In genomic region chr3:2158828-2159227, GRCh38 we compare ENCODE assay signal across 21 cellular contexts.
DNase-seq lines count a peak whose midpoint lies in the region; ATAC-seq and TF ChIP-seq lines count a peak whose summit lies in the region.
"Had no signal": no experiment of that assay in that cellular context is flagged by ENCODE, and none has a peak within 500 bp of the region (broad histone marks: within the 10 kb centered on the region; RNA-seq: fewer than 3 reads in every experiment).

No MANE protein-coding gene starts in this region.

- H3K27me3 Mint-ChIP-seq in activated T-cell treated with anti-CD3 and anti-CD28 coated beads, Interleukin-2, amount 50 U/mL, for 24 hours, result peaks cover 3% of the 10 kb centered on the region
- H3K27me3 Mint-ChIP-seq: B cell, IgD-negative memory B cell had no signal

- H3K4me3 Mint-ChIP-seq in activated T-cell treated with anti-CD3 and anti-CD28 coated beads, Interleukin-2, amount 50 U/mL, for 24 hours, result no peak overlapping the region
- H3K4me3 Mint-ChIP-seq: B cell; CD8-positive, alpha-beta T cell; IgD-negative memory B cell had no signal

- H3K9me3 ChIP-seq in OCI-LY3 (ENCODE audit: insufficient read depth, low read length) (no peaks in the 10 kb centered on the region), ascending aorta (no peaks in the 10 kb centered on the region)
- H3K9me3 ChIP-seq: BLaER1 treated with 17β-estradiol and CSF1 and Interleukin-3, amounts not matched to agents 10 nM and 100 nM had no signal

- no peaks in the 10 kb centered on the region for H3K36me3 Mint-ChIP-seq in activated T-cell treated with anti-CD3 and anti-CD28 coated beads, Interleukin-2, amount 50 U/mL, for 24 hours (ENCODE audit: low read depth)
- H3K36me3 Mint-ChIP-seq: CD8-positive, alpha-beta T cell; IgD-negative memory B cell had no signal

- no peak overlapping the region for H3K9ac ChIP-seq in OCI-LY3 (ENCODE audit: low read length)
- H3K9ac ChIP-seq: BLaER1 treated with 17β-estradiol and CSF1 and Interleukin-3, amounts not matched to agents 10 nM and 100 nM; GM23248 had no signal

- no peaks in the 10 kb centered on the region for H3K79me2 ChIP-seq in OCI-LY3 (ENCODE audit: low read length)

- H3K4me3 ChIP-seq in OCI-LY3 (ENCODE audit: low read length), result no peak overlapping the region
- H3K4me3 ChIP-seq in ascending aorta, result no peak overlapping the region
- H3K4me3 ChIP-seq: BLaER1 treated with 17β-estradiol and CSF1 and Interleukin-3, amounts not matched to agents 10 nM and 100 nM; GM23248 had no signal

- no peak for TF ChIP-seq CTCF in OCI-LY3 (IDR thresholded peaks at IDR 0.05; ENCODE audit: low read depth, low read length)
- no peak for TF ChIP-seq CTCF in foreskin keratinocyte (conservative IDR thresholded peaks at IDR 0.05)
- TF ChIP-seq CTCF in ascending aorta (IDR thresholded peaks at IDR 0.05), result no peak

- H3K27me3 ChIP-seq in OCI-LY3 (ENCODE audit: low read depth, low read length) (no peaks in the 10 kb centered on the region), foreskin keratinocyte (no peaks in the 10 kb centered on the region), ascending aorta (no peaks in the 10 kb centered on the region)
- H3K27me3 ChIP-seq: BLaER1 treated with 17β-estradiol and CSF1 and Interleukin-3, amounts not matched to agents 10 nM and 100 nM had no signal

- H3K9me3 Mint-ChIP-seq in activated T-cell treated with anti-CD3 and anti-CD28 coated beads, Interleukin-2, amount 50 U/mL, for 24 hours, result no peaks in the 10 kb centered on the region
- H3K9me3 Mint-ChIP-seq: CD8-positive, alpha-beta T cell had no signal

- H3K27ac Mint-ChIP-seq in activated T-cell treated with anti-CD3 and anti-CD28 coated beads, Interleukin-2, amount 50 U/mL, for 24 hours, result no peak overlapping the region
- H3K27ac Mint-ChIP-seq: B cell; CD8-positive, alpha-beta T cell; IgD-negative memory B cell had no signal

- peak overlapping the region; percentile 55 for H2AFZ ChIP-seq in OCI-LY3 (ENCODE audit: low read depth, low read length)
- H2AFZ ChIP-seq: GM23248 had no signal

- H3K27ac ChIP-seq in OCI-LY3 (ENCODE audit: low read length), result no peak overlapping the region
- no peak overlapping the region for H3K27ac ChIP-seq in foreskin keratinocyte
- H3K27ac ChIP-seq in ascending aorta, result no peak overlapping the region
- H3K27ac ChIP-seq: BLaER1 treated with 17β-estradiol and CSF1 and Interleukin-3, amounts not matched to agents 10 nM and 100 nM; GM23248 had no signal

- ATAC-seq in GM18870 (IDR thresholded peaks at IDR 0.05; ENCODE audit: unreplicated experiment) (peak; percentile 46), HG03025 (IDR thresholded peaks at IDR 0.05; ENCODE audit: low FRiP score, unreplicated experiment) (peak; percentile 71), foreskin keratinocyte (peak; percentile 48)
- ATAC-seq: CD8-positive, alpha-beta T cell; HepG2 had no signal

- no peaks in the 10 kb centered on the region for H4K20me1 ChIP-seq in OCI-LY3 (ENCODE audit: insufficient read depth, low read length)
- H4K20me1 ChIP-seq: BLaER1 treated with 17β-estradiol and CSF1 and Interleukin-3, amounts not matched to agents 10 nM and 100 nM had no signal

- peak overlapping the region; percentile 32 for H3K4me2 ChIP-seq in OCI-LY3 (ENCODE audit: low read length)
- H3K4me2 ChIP-seq: BLaER1 treated with 17β-estradiol and CSF1 and Interleukin-3, amounts not matched to agents 10 nM and 100 nM had no signal

- no peaks in the 10 kb centered on the region for H3K36me3 ChIP-seq in OCI-LY3 (replicated peaks; ENCODE audit: low read depth, low read length)
- no peaks in the 10 kb centered on the region for H3K36me3 ChIP-seq in ascending aorta
- H3K36me3 ChIP-seq: BLaER1 treated with 17β-estradiol and CSF1 and Interleukin-3, amounts not matched to agents 10 nM and 100 nM had no signal

- DNase-seq in foreskin keratinocyte (peak in 1 of 2 donors; percentile 26), ascending aorta (ENCODE audit: low spot score in 2 of 2) (no peak), NCI-H1105 (lab: John Stamatoyannopoulos, UW) (no peak), RKO (ENCODE audit: low spot score) (no peak)
- no peak for DNase-seq in activated T-cell treated with anti-CD3 and anti-CD28 coated beads, Interleukin-2, amount 50 U/mL, for 24 hours
- DNase-seq: CD8-positive, alpha-beta T cell; DMS 273 treated with DMSO at 0.1 percent for 48 hours; DMS53; DND-41; EL; GM23248; HCEC 1CT; Karpas-422; KBM-7 had no signal

- no peaks in the 10 kb centered on the region for H3K4me1 Mint-ChIP-seq in activated T-cell treated with anti-CD3 and anti-CD28 coated beads, Interleukin-2, amount 50 U/mL, for 24 hours (ENCODE audit: low read depth)
- H3K4me1 Mint-ChIP-seq: B cell, IgD-negative memory B cell had no signal

- H3K4me1 ChIP-seq in OCI-LY3 (ENCODE audit: low read length), result peaks cover 41% of the 10 kb centered on the region
- H3K4me1 ChIP-seq in foreskin keratinocyte, result peaks cover 4% of the 10 kb centered on the region
- no peaks in the 10 kb centered on the region for H3K4me1 ChIP-seq in ascending aorta
- H3K4me1 ChIP-seq: BLaER1 treated with 17β-estradiol and CSF1 and Interleukin-3, amounts not matched to agents 10 nM and 100 nM had no signal

- intact Hi-C loops in ascending aorta (cut with DNase I), result no loop called here
